ENCODE assay signal across 8 cellular contexts in the genomic region with DNA sequence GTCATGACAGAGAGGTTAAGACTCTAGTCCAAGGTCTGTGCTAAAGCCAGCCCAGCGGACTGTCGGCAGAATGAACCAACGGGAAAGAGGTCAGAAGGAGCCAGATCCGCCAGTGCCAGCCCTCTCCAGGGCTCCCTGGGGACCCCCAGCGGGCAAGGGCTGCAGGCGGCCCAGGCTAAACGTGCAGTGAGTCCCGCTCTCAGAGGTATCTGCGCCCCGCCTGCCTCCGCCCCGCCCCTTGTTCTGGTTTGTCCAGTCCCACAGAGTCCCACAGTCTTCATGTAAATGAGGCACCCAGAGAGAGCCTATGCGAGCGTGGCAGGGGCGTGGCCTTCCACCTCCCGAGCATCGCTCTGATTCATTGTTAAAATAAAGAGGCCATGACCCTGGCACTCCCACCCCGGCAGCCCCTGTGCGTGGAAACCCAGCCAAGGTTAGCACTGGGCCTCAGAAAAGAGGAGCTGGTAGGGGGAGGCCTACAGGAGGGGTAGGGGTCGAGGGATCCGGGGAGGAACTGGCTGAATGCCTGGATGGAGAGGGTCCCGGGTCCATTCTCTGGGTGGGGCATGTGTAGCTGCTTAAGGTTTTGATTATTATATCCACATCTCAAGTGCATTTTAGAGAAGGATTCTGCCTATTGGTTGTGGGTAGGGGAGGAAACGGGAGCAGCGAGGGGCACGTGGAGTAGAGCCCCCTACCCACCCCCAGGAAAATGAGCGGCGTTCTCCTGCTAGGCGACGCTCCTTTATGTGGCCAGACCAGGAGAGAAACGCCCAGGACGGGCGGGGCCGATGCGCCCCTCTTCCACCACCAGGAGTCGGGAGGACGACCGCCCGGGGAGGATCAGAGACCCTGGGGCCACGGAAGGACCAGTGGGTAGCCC. TPM values are rescaled to one million over a fixed set of nuclear protein-coding genes. Genes with fewer than 3 reads are reported as not detected.
DNase-seq lines count a peak whose midpoint lies in the region; ATAC-seq and TF ChIP-seq lines count a peak whose summit lies in the region.

A gene with protein sequence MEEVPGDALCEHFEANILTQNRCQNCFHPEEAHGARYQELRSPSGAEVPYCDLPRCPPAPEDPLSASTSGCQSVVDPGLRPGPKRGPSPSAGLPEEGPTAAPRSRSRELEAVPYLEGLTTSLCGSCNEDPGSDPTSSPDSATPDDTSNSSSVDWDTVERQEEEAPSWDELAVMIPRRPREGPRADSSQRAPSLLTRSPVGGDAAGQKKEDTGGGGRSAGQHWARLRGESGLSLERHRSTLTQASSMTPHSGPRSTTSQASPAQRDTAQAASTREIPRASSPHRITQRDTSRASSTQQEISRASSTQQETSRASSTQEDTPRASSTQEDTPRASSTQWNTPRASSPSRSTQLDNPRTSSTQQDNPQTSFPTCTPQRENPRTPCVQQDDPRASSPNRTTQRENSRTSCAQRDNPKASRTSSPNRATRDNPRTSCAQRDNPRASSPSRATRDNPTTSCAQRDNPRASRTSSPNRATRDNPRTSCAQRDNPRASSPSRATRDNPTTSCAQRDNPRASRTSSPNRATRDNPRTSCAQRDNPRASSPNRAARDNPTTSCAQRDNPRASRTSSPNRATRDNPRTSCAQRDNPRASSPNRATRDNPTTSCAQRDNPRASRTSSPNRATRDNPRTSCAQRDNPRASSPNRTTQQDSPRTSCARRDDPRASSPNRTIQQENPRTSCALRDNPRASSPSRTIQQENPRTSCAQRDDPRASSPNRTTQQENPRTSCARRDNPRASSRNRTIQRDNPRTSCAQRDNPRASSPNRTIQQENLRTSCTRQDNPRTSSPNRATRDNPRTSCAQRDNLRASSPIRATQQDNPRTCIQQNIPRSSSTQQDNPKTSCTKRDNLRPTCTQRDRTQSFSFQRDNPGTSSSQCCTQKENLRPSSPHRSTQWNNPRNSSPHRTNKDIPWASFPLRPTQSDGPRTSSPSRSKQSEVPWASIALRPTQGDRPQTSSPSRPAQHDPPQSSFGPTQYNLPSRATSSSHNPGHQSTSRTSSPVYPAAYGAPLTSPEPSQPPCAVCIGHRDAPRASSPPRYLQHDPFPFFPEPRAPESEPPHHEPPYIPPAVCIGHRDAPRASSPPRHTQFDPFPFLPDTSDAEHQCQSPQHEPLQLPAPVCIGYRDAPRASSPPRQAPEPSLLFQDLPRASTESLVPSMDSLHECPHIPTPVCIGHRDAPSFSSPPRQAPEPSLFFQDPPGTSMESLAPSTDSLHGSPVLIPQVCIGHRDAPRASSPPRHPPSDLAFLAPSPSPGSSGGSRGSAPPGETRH (N-terminal part only) (plus strand): TSS at position 392 of the 883 bp plus-strand sequence. CDS start 4,318 bp downstream, outside the sequence.

- no peaks in the 10 kb centered on the region for H3K9me3 Mint-ChIP-seq in activated naive CD4-positive, alpha-beta T cell treated with anti-CD3 and anti-CD28 coated beads for 36 hours

- TF ChIP-seq EP300 in Ishikawa (IDR thresholded peaks at IDR 0.05; ENCODE audit: borderline replicate concordance) (no peak), gastroesophageal sphincter (IDR thresholded peaks at IDR 0.05) (no peak)

- TF ChIP-seq CTCF in gastroesophageal sphincter (IDR thresholded peaks at IDR 0.05) (peak in 3 of 4 experiments; percentile 37 to 53 (median 51)), subcutaneous adipose tissue (IDR thresholded peaks at IDR 0.05; ENCODE audit: low read depth) (no peak)

- peak within 1 kb of the TSS in 9 of 11 experiments; percentile 29 to 68 (median 50); a peak in 16 of 22 replicates for H3K27ac ChIP-seq in BLaER1 treated with 17β-estradiol and CSF1 and Interleukin-3, amounts not matched to agents 10 nM and 100 nM
- H3K27ac ChIP-seq in SK-N-MC (no peak within 1 kb of the TSS), gastroesophageal sphincter (peak within 1 kb of the TSS in 3 of 4 donors; percentile 13 to 43 (median 24))

- H3K4me1 Mint-ChIP-seq in activated naive CD4-positive, alpha-beta T cell treated with anti-CD3 and anti-CD28 coated beads for 36 hours (ENCODE audit: low read depth), result peaks cover 18% of the 10 kb centered on the region

- 0 to 17% methylated on average over 1 to 3 of the region's 39 CpGs for WGBS in gastroesophageal sphincter (ENCODE audit: low coverage in 1 of 2), 2 donors

- peak within 1 kb of the TSS; percentile 22 to 61 (median 53); a peak in 19 of 20 replicates for H3K4me3 ChIP-seq in BLaER1 treated with 17β-estradiol and CSF1 and Interleukin-3, amounts not matched to agents 10 nM and 100 nM
- H3K4me3 ChIP-seq in SK-N-MC (peak within 1 kb of the TSS; percentile 61), gastroesophageal sphincter (peak within 1 kb of the TSS in 1 of 2 donors; percentile 36)

- peaks cover 19% of the 10 kb centered on the region for H3K36me3 Mint-ChIP-seq in activated naive CD4-positive, alpha-beta T cell treated with anti-CD3 and anti-CD28 coated beads for 36 hours (ENCODE audit: low read depth)

- H3K27me3 ChIP-seq in BLaER1 treated with 17β-estradiol and CSF1 and Interleukin-3, amounts not matched to agents 10 nM and 100 nM, result no peaks in the 10 kb centered on the region
- no peaks in the 10 kb centered on the region for H3K27me3 ChIP-seq in gastroesophageal sphincter

- H3K27ac Mint-ChIP-seq in activated naive CD4-positive, alpha-beta T cell treated with anti-CD3 and anti-CD28 coated beads for 36 hours, result no peak within 1 kb of the TSS

- H3K27me3 Mint-ChIP-seq in activated naive CD4-positive, alpha-beta T cell treated with anti-CD3 and anti-CD28 coated beads for 36 hours (ENCODE audit: low read depth), result no peaks in the 10 kb centered on the region

- peaks cover 0 to 10% (median 0%) of the 10 kb centered on the region in 11 experiments; a peak in 3 of 22 replicates for H4K20me1 ChIP-seq in BLaER1 treated with 17β-estradiol and CSF1 and Interleukin-3, amounts not matched to agents 10 nM and 100 nM

- CTCF ChIA-PET in activated naive CD4-positive, alpha-beta T cell treated with anti-CD3 and anti-CD28 coated beads for 36 hours (lab: Charles Lee), result interaction anchor here (1.5 to 3.8 kb wide), 3 partner anchors 16 to 83 kb away, joined by 4 to 20 read pairs (median 8); no protein-coding TSS in a partner anchor

- peak within 1 kb of the TSS; percentile 17 to 73 (median 61); a peak in 20 of 22 replicates for H3K9ac ChIP-seq in BLaER1 treated with 17β-estradiol and CSF1 and Interleukin-3, amounts not matched to agents 10 nM and 100 nM
- no peak within 1 kb of the TSS for H3K9ac ChIP-seq in SK-N-MC (ENCODE audit: insufficient read length)

- DNase-seq in SK-N-MC (ENCODE audit: low read depth, low spot score), result peak; percentile 65
- DNase-seq in activated naive CD4-positive, alpha-beta T cell treated with anti-CD3 and anti-CD28 coated beads for 36 hours, result peak; percentile 86
- peak in 54 of 56 donors; percentile 5 to 91 (median 66) for DNase-seq in nucleus accumbens (lab: John Stamatoyannopoulos, UW)

- no peak for TF ChIP-seq POLR2A in gastroesophageal sphincter (IDR thresholded peaks at IDR 0.05)

- H3K4me1 ChIP-seq in BLaER1 treated with 17β-estradiol and CSF1 and Interleukin-3, amounts not matched to agents 10 nM and 100 nM, result peaks cover 36 to 60% (median 50%) of the 10 kb centered on the region in 10 experiments
- H3K4me1 ChIP-seq in gastroesophageal sphincter, result peaks cover 0 to 21% (median 10%) of the 10 kb centered on the region in 3 donors

- peak within 1 kb of the TSS; percentile 78 to 91 (median 87) for H3K4me2 ChIP-seq in BLaER1 treated with 17β-estradiol and CSF1 and Interleukin-3, amounts not matched to agents 10 nM and 100 nM

- H3K36me3 ChIP-seq in BLaER1 treated with 17β-estradiol and CSF1 and Interleukin-3, amounts not matched to agents 10 nM and 100 nM, result peaks cover 29 to 53% (median 41%) of the 10 kb centered on the region in 11 experiments
- H3K36me3 ChIP-seq in SK-N-MC (ENCODE audit: insufficient read depth, low read length) (peaks cover 16% of the 10 kb centered on the region), gastroesophageal sphincter (peaks cover 0 to 28% of the 10 kb centered on the region in 2 donors)

- TF ChIP-seq RAD21 in Ishikawa (IDR thresholded peaks at IDR 0.05; ENCODE audit: low read depth), result peak; percentile 37

- ATAC-seq in GM21360 (IDR thresholded peaks at IDR 0.05; ENCODE audit: unreplicated experiment) (peak; percentile 81), gastroesophageal sphincter (peak; percentile 97)

- H3K9me3 ChIP-seq in BLaER1 treated with 17β-estradiol and CSF1 and Interleukin-3, amounts not matched to agents 10 nM and 100 nM (replicated peaks in 1 of 11), result peaks cover 0 to 13% (median 0%) of the 10 kb centered on the region in 11 experiments; a peak in 2 of 22 replicates
- H3K9me3 ChIP-seq in SK-N-MC (ENCODE audit: low read depth, low read length) (no peaks in the 10 kb centered on the region), gastroesophageal sphincter (no peaks in the 10 kb centered on the region)

- intact Hi-C loops in activated naive CD4-positive, alpha-beta T cell treated with anti-CD3 and anti-CD28 coated beads for 36 hours (cut with micrococcal nuclease), result no loop called here

- H3K4me3 Mint-ChIP-seq in activated naive CD4-positive, alpha-beta T cell treated with anti-CD3 and anti-CD28 coated beads for 36 hours, result no peak within 1 kb of the TSS

TF ChIP-seq in Ishikawa, 13 proteins besides CTCF, POLR2A, EP300 and RAD21 (continues in another document):
- TF ChIP-seq CREB1 (IDR thresholded peaks at IDR 0.05; ENCODE audit: low read depth), result no peak

RNA-seq across cellular contexts. Expression of the gene that starts here (rescaled TPM):
- 10 to 100 TPM; 17.5 to 18.8 TPM for total RNA-seq in activated naive CD4-positive, alpha-beta T cell treated with anti-CD3 and anti-CD28 coated beads for 36 hours
- 100 to 1,000 TPM; 128 to 234 (median 137) TPM for total RNA-seq in gastroesophageal sphincter
- 100 to 1,000 TPM in 1 of 4 donors, 10 to 100 TPM in 3; 46.6 to 160 (median 77.6) TPM for total RNA-seq in subcutaneous adipose tissue
